24 cellular contexts compared by ENCODE assay signal in the genomic region with DNA sequence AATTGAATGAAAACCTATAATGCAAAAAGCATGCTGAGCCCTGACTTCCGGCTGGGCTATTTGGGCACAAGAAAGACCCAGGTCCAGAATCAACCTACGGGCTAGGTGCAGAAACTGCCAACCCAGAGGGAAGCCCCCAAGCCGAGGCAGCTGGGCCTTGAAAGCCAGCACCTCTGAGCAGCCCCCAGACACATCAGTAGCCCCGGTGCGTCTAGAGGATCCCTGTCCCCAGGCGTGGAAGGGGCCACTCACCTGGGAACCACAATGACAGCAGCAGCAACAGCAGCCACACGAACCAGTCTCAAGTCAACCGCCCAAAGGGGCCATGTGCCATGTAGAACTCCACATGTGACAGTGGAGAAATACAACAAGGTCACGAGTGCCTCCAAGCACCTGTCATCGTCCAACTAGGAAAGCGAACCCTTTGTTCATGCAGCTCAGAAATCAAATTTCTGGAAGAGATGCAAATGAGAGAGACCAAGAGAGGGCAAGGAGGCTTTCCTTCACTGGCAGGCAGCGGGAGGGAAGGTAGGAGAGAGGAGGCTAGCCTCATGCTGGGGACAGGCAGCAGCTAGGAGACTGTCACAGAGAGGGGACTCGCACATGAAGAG. TPM values are rescaled to one million over a fixed set of nuclear protein-coding genes. Genes with fewer than 3 reads are reported as not detected.
DNase-seq lines count a peak whose midpoint lies in the region; ATAC-seq and TF ChIP-seq lines count a peak whose summit lies in the region.
"Had no signal": no experiment of that assay in that cellular context is flagged by ENCODE, and none has a peak within 500 bp of the region (broad histone marks: within the 10 kb centered on the region; RNA-seq: fewer than 3 reads in every experiment).

No MANE protein-coding gene starts in this region.

- 95% methylated on average over 11 of the region's 13 CpGs for WGBS in prostate gland

- CTCF ChIA-PET in MCF 10A (lab: Yijun Ruan, JAX), result interaction anchor here (0.6 to 1.2 kb wide), 4 partner anchors 20 to 378 kb away, joined by 3 to 6 read pairs (median 4); no protein-coding TSS in a partner anchor

- H3K4me1 Mint-ChIP-seq in MCF 10A (ENCODE audit: insufficient read depth, unreplicated experiment) (peaks cover 11% of the 10 kb centered on the region), memory B cell (peaks cover 7% of the 10 kb centered on the region)
- H3K4me1 Mint-ChIP-seq: central memory CD8-positive, alpha-beta T cell had no signal

- POLR2A ChIA-PET in MCF 10A (lab: Yijun Ruan, JAX), result interaction anchor here (1.5 to 2.4 kb wide), 2 partner anchors 45 to 244 kb away, joined by 3 to 31 read pairs; no protein-coding TSS in a partner anchor

- H3K27me3 Mint-ChIP-seq in MCF 10A (ENCODE audit: insufficient read depth, unreplicated experiment) (no peaks in the 10 kb centered on the region), memory B cell (no peaks in the 10 kb centered on the region)
- H3K27me3 Mint-ChIP-seq: CD4-positive, alpha-beta memory T cell; central memory CD8-positive, alpha-beta T cell had no signal

- DNase-seq in MCF 10A (ENCODE audit: unreplicated experiment) (no peak), breast epithelium (ENCODE audit: low spot score in 2 of 2) (no peak), NCI-H526 treated with DMSO at 0.1 percent for 48 hours (lab: John Stamatoyannopoulos, UW) (peak; percentile 16), memory B cell (ENCODE audit: low spot score in 2 of 2) (no peak), prostate gland (ENCODE audit: low spot score) (no peak), NCI-H446 (lab: John Stamatoyannopoulos, UW) (no peak), lower lobe of right lung (no peak)
- DNase-seq: activated CD4-positive, alpha-beta memory T cell treated with anti-CD3 and anti-CD28 coated beads, Interleukin-2, amount 10 ng/mL, durations not matched to agents 7 days and 5 days; activated T-cell treated with anti-CD3 and anti-CD28 coated beads, Interleukin-2, amount 50 U/mL, for 1 hour; CD4-positive, alpha-beta memory T cell; foreskin melanocyte; hypothalamus; NCI-H2029; NCI-H774; occipital lobe; PC-3; stimulated activated CD4-positive, alpha-beta T cell treated with anti-CD3 and anti-CD28 coated beads, Interleukin-15, amount 100 ng/mL, for 24 hours had no signal

- H3K4me3 Mint-ChIP-seq in MCF 10A (ENCODE audit: unreplicated experiment) (no peak overlapping the region), memory B cell (no peak overlapping the region)
- H3K4me3 Mint-ChIP-seq: activated CD4-positive, alpha-beta memory T cell treated with anti-CD3 and anti-CD28 coated beads, Interleukin-2, amount 10 ng/mL, durations not matched to agents 7 days and 5 days; activated naive CD4-positive, alpha-beta T cell treated with anti-CD3 and anti-CD28 coated beads for 36 hours; central memory CD8-positive, alpha-beta T cell; T-helper 1 cell treated with Interleukin-12 subunit alpha and Interleukin-12 subunit beta and Interleukin-4 antibody, amounts not matched to agents 30 μg/mL and 1 μg/mL, for 36 hours had no signal

- TF ChIP-seq POLR2A in breast epithelium (IDR thresholded peaks at IDR 0.05) (no peak), prostate gland (IDR thresholded peaks at IDR 0.05) (no peak)

- intact Hi-C loops in MCF 10A (cut with micrococcal nuclease) (loop anchor here (5.0 kb wide), 2 partner anchors 104 to 226 kb away; no protein-coding TSS in a partner anchor), breast epithelium (cut with DNase I; ENCODE audit: low total_unique reads) (no loop called here), prostate gland (cut with DNase I) (no loop called here), lower lobe of right lung (cut with DNase I) (no loop called here)

- peak overlapping the region in 1 of 2 donors; percentile 71 for H3K27ac ChIP-seq in breast epithelium
- no peak overlapping the region for H3K27ac ChIP-seq in prostate gland
- no peak overlapping the region for H3K27ac ChIP-seq in lower lobe of right lung
- H3K27ac ChIP-seq: vagina had no signal

- BruUV-seq in MCF 10A (replicated peaks; lab: Mats Ljungman, UMichigan), result no TSS peak

- no peak for ATAC-seq in memory B cell (ENCODE audit: low read depth)
- no peak for ATAC-seq in HG02870 (IDR thresholded peaks at IDR 0.05; ENCODE audit: unreplicated experiment)
- ATAC-seq in lower lobe of right lung, result no peak
- ATAC-seq: GM12878, PC-3 had no signal

- H3K27ac Mint-ChIP-seq in MCF 10A (ENCODE audit: low read depth, unreplicated experiment) (peak overlapping the region; percentile 46), memory B cell (peak overlapping the region; percentile 43)
- H3K27ac Mint-ChIP-seq: activated CD4-positive, alpha-beta memory T cell treated with anti-CD3 and anti-CD28 coated beads, Interleukin-2, amount 10 ng/mL, durations not matched to agents 7 days and 5 days; activated naive CD4-positive, alpha-beta T cell treated with anti-CD3 and anti-CD28 coated beads for 36 hours; T-helper 1 cell treated with Interleukin-12 subunit alpha and Interleukin-12 subunit beta and Interleukin-4 antibody, amounts not matched to agents 30 μg/mL and 1 μg/mL, for 36 hours had no signal

- H3K9me3 ChIP-seq in breast epithelium, result no peaks in the 10 kb centered on the region
- H3K9me3 ChIP-seq in prostate gland, result no peaks in the 10 kb centered on the region
- no peaks in the 10 kb centered on the region for H3K9me3 ChIP-seq in lower lobe of right lung
- H3K9me3 ChIP-seq: vagina had no signal

- H3K4me1 ChIP-seq in breast epithelium (peaks cover 2 to 8% of the 10 kb centered on the region in 2 donors), prostate gland (replicated peaks) (peaks cover 4% of the 10 kb centered on the region), lower lobe of right lung (peaks cover 24% of the 10 kb centered on the region)

- H3K36me3 Mint-ChIP-seq in MCF 10A (ENCODE audit: insufficient read depth, unreplicated experiment) (no peaks in the 10 kb centered on the region), memory B cell (no peaks in the 10 kb centered on the region)
- H3K36me3 Mint-ChIP-seq: CD4-positive, alpha-beta memory T cell had no signal

- H3K4me3 ChIP-seq in breast epithelium (no peak overlapping the region), prostate gland (no peak overlapping the region), lower lobe of right lung (no peak overlapping the region)
- H3K4me3 ChIP-seq: GM12878, vagina had no signal

- H3K9me3 Mint-ChIP-seq in MCF 10A (ENCODE audit: unreplicated experiment) (no peaks in the 10 kb centered on the region), memory B cell (no peaks in the 10 kb centered on the region)
- H3K9me3 Mint-ChIP-seq: activated CD4-positive, alpha-beta memory T cell treated with anti-CD3 and anti-CD28 coated beads, Interleukin-2, amount 10 ng/mL, durations not matched to agents 7 days and 5 days; activated naive CD4-positive, alpha-beta T cell treated with anti-CD3 and anti-CD28 coated beads for 36 hours; CD4-positive, alpha-beta memory T cell; T-helper 1 cell treated with Interleukin-12 subunit alpha and Interleukin-12 subunit beta and Interleukin-4 antibody, amounts not matched to agents 30 μg/mL and 1 μg/mL, for 36 hours had no signal

- TF ChIP-seq CTCF in MCF 10A (IDR thresholded peaks at IDR 0.05; ENCODE audit: unreplicated experiment) (no peak), breast epithelium (IDR thresholded peaks at IDR 0.05) (no peak), prostate gland (IDR thresholded peaks at IDR 0.05) (no peak), lower lobe of right lung (IDR thresholded peaks at IDR 0.05) (no peak)

- H3K27me3 ChIP-seq in breast epithelium (no peaks in the 10 kb centered on the region), prostate gland (replicated peaks; ENCODE audit: insufficient read depth) (no peaks in the 10 kb centered on the region), lower lobe of right lung (ENCODE audit: low read depth) (no peaks in the 10 kb centered on the region)
- H3K27me3 ChIP-seq: vagina had no signal

- H3K36me3 ChIP-seq in breast epithelium (no peaks in the 10 kb centered on the region), prostate gland (no peaks in the 10 kb centered on the region), lower lobe of right lung (no peaks in the 10 kb centered on the region)
- H3K36me3 ChIP-seq: vagina had no signal

RNA-seq across cellular contexts. Expression of a gene that starts 57.5 kb away (rescaled TPM):
- 32.8 and 38.8 TPM in 2 replicates for total RNA-seq in MCF 10A (2022)
- 10 to 100 TPM; 19.0 to 57.8 (median 56.4) TPM for total RNA-seq in breast epithelium
- 10 to 100 TPM; 13.9 to 26.0 TPM for total RNA-seq in prostate gland
- total RNA-seq in lower lobe of right lung, result 36.5 TPM
- total RNA-seq: SK-MEL-5 had no signal
